Comparison of ENCODE assay signal across 8 cellular contexts in the genomic region with DNA sequence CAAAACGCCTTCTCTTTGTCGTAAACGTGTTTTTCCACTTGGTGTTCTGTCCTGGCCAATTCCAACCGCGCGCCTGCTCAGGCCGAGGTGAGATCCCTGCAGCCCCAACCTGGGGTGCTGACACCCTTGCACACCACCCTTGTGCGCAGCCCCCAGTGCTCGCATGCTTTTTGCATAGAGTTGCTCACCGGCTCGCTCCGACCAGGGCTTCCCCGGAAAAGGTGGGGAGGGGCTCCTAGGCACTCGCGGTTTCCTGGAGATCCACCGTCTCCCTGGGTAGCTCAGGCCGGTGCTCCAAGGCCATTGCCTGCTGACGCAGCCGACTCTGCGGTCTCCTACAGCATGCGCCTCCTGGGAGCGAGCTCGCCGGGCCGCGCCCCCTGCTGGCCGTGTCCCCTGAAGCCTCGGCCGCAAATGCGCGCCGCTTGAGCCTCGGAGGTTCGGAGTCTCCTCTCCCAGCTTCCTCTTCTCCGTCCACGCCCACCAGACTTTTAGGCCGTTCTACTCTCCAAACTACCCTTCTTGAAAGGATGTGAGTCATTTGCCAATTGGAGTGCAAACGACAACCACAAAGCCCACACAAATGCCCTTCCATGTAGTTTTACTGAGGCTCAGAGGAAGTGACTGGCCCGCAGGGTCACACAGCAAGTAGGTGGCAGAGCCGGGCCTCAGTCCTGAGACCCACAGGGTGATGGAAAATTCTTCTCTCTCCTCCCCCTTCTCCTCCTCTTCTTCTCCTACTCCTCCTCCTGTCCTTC. TPM values are rescaled to one million over a fixed set of nuclear protein-coding genes. Genes with fewer than 3 reads are reported as not detected.
DNase-seq lines count a peak whose midpoint lies in the region; ATAC-seq lines count a peak whose summit lies in the region.

No MANE protein-coding gene starts in this region.

- DNase-seq in AML-193 (lab: John Stamatoyannopoulos, UW), result peak; percentile 99 to 100
- DNase-seq in NCI-H524 (lab: John Stamatoyannopoulos, UW), result peak; percentile 27 to 85
- DNase-seq in activated CD4-positive, alpha-beta T cell treated with anti-CD3 and anti-CD28 coated beads, Interleukin-2, amount 10 ng/mL, durations not matched to agents 24 days and 14 days, result peak; percentile 97
- peak; percentile 86 for DNase-seq in left lobe of liver (ENCODE audit: low spot score)
- peak; percentile 90 to 97 for DNase-seq in stimulated activated CD4-positive, alpha-beta T cell treated with anti-CD3 and anti-CD28 coated beads, Interleukin-2, amount 100 ng/mL, for 24 hours

- intact Hi-C loops in activated CD4-positive, alpha-beta T cell treated with anti-CD3 and anti-CD28 coated beads, Interleukin-2, amount 10 ng/mL, durations not matched to agents 24 days and 14 days (cut with micrococcal nuclease), result loop anchor here (1.0 to 10.0 kb wide), 6 partner anchors 43 to 464 kb away; a partner anchor contains a TSS
- intact Hi-C loops in dendritic cell treated with granulocyte-macrophage colony-stimulating factor and Interleukin-4, amounts not matched to agents 40 ng/mL and 50 ng/mL, for 4 days (cut with micrococcal nuclease), result loop anchor here (2.0 kb wide), 1 partner anchor 42 kb away; a partner anchor contains a TSS

- no peaks in the 10 kb centered on the region for H3K9me3 Mint-ChIP-seq in activated CD4-positive, alpha-beta T cell treated with anti-CD3 and anti-CD28 coated beads, Interleukin-2, amount 10 ng/mL, durations not matched to agents 24 days and 14 days
- H3K9me3 Mint-ChIP-seq in dendritic cell treated with granulocyte-macrophage colony-stimulating factor and Interleukin-4, amounts not matched to agents 40 ng/mL and 50 ng/mL, for 4 days, result peaks cover 8% of the 10 kb centered on the region

- H3K4me1 Mint-ChIP-seq in activated CD4-positive, alpha-beta T cell treated with anti-CD3 and anti-CD28 coated beads, Interleukin-2, amount 10 ng/mL, durations not matched to agents 24 days and 14 days, result peaks cover 47% of the 10 kb centered on the region
- H3K4me1 Mint-ChIP-seq in dendritic cell treated with granulocyte-macrophage colony-stimulating factor and Interleukin-4, amounts not matched to agents 40 ng/mL and 50 ng/mL, for 4 days (ENCODE audit: low read depth), result peaks cover 45% of the 10 kb centered on the region

- ATAC-seq in GM18909 (IDR thresholded peaks at IDR 0.05; ENCODE audit: poor library complexity, unreplicated experiment) (peak; percentile 86), HG03175 (IDR thresholded peaks at IDR 0.05; ENCODE audit: unreplicated experiment) (peak; percentile 86), left lobe of liver (peak; percentile 96)

- peak overlapping the region; percentile 87 for H3K4me3 Mint-ChIP-seq in activated CD4-positive, alpha-beta T cell treated with anti-CD3 and anti-CD28 coated beads, Interleukin-2, amount 10 ng/mL, durations not matched to agents 24 days and 14 days
- peak overlapping the region; percentile 71 for H3K4me3 Mint-ChIP-seq in dendritic cell treated with granulocyte-macrophage colony-stimulating factor and Interleukin-4, amounts not matched to agents 40 ng/mL and 50 ng/mL, for 4 days

- no peaks in the 10 kb centered on the region for H3K36me3 Mint-ChIP-seq in activated CD4-positive, alpha-beta T cell treated with anti-CD3 and anti-CD28 coated beads, Interleukin-2, amount 10 ng/mL, durations not matched to agents 24 days and 14 days (ENCODE audit: low read depth)
- peaks cover 6% of the 10 kb centered on the region for H3K36me3 Mint-ChIP-seq in dendritic cell treated with granulocyte-macrophage colony-stimulating factor and Interleukin-4, amounts not matched to agents 40 ng/mL and 50 ng/mL, for 4 days (ENCODE audit: low read depth)

- H3K27me3 Mint-ChIP-seq in activated CD4-positive, alpha-beta T cell treated with anti-CD3 and anti-CD28 coated beads, Interleukin-2, amount 10 ng/mL, durations not matched to agents 24 days and 14 days, result no peaks in the 10 kb centered on the region
- H3K27me3 Mint-ChIP-seq in dendritic cell treated with granulocyte-macrophage colony-stimulating factor and Interleukin-4, amounts not matched to agents 40 ng/mL and 50 ng/mL, for 4 days, result peaks cover 37% of the 10 kb centered on the region

- peak overlapping the region; percentile 94 for H3K27ac Mint-ChIP-seq in activated CD4-positive, alpha-beta T cell treated with anti-CD3 and anti-CD28 coated beads, Interleukin-2, amount 10 ng/mL, durations not matched to agents 24 days and 14 days
- peak overlapping the region; percentile 81 for H3K27ac Mint-ChIP-seq in dendritic cell treated with granulocyte-macrophage colony-stimulating factor and Interleukin-4, amounts not matched to agents 40 ng/mL and 50 ng/mL, for 4 days

RNA-seq across cellular contexts. Expression of a gene that starts 7.2 kb away (rescaled TPM):
- total RNA-seq in activated CD4-positive, alpha-beta T cell treated with anti-CD3 and anti-CD28 coated beads, Interleukin-2, amount 10 ng/mL, durations not matched to agents 24 days and 14 days, result 48.0 and 51.8 TPM in 2 replicates
- 12.3 TPM for total RNA-seq in left lobe of liver

RNA-seq across cellular contexts. Expression of a gene that starts 28.9 kb away (rescaled TPM):
- 0.28 and 0.56 TPM in 2 replicates for total RNA-seq in activated CD4-positive, alpha-beta T cell treated with anti-CD3 and anti-CD28 coated beads, Interleukin-2, amount 10 ng/mL, durations not matched to agents 24 days and 14 days
- not detected for total RNA-seq in left lobe of liver

RNA-seq across cellular contexts. Expression of a gene that starts 42.3 kb away (rescaled TPM):
- total RNA-seq in activated CD4-positive, alpha-beta T cell treated with anti-CD3 and anti-CD28 coated beads, Interleukin-2, amount 10 ng/mL, durations not matched to agents 24 days and 14 days, result 118 and 125 TPM in 2 replicates
- 19.5 TPM for total RNA-seq in left lobe of liver

RNA-seq across cellular contexts. Expression of a gene that starts 45.6 kb away (rescaled TPM):
- not detected in 2 replicates for total RNA-seq in activated CD4-positive, alpha-beta T cell treated with anti-CD3 and anti-CD28 coated beads, Interleukin-2, amount 10 ng/mL, durations not matched to agents 24 days and 14 days
- total RNA-seq in left lobe of liver, result not detected

RNA-seq across cellular contexts. Expression of a gene that starts 52.2 kb away (rescaled TPM):
- 1.3 TPM in 2 replicates for total RNA-seq in activated CD4-positive, alpha-beta T cell treated with anti-CD3 and anti-CD28 coated beads, Interleukin-2, amount 10 ng/mL, durations not matched to agents 24 days and 14 days
- total RNA-seq in left lobe of liver, result 0.98 TPM

Comparison
In these comparisons a context has a peak if more than half of its experiments do, and no peak if none do; other contexts are left out.
1. Peak in every context shown above with its lines: DNase-seq and ATAC-seq.